ENCODE assay signal across 1 cellular context in the genomic region with DNA sequence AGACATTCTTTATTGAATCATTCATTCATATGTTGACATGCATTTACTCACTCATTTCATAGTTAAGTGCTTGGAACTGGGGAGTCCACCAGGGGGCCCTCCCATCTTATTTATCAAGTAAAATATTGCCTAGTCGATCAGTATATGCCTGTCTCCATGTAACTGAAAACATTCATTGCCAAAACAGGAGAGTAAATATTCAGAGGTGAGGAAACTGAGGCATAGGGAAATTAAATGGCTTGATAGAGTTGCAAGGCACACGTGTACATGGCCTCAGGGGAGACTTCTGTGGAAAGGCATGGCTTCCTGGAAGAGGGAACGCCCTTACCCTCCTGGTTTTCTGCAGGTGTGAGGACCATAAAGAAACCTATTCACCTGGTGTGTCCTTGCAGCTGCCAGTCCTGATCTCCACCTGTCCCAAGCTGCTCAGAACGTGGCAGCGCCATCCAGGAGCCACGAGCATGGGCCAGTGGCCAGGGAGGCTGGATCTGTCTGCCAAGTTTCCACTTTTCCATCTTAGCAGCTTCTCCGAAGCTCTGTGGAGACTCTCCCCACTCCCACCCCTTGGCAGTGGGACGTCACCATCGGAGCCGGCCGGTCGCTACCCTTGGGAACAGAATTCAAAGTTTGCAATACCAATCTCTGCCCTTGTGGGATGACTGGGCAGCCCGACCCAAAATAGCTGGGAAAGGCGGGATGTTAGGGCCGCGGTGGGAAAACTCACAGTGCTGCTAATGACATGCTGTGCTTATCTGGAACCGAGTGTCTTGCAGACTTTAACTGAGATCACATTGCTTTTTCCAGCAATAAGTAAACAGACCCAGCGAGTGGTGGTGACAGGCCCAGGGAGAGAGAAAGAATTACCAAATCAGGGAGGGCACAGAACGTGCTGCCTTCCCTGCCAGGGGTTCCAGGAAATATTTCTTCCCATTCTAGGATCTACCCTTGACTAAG.
TF ChIP-seq lines count a peak whose summit lies in the region.

No MANE protein-coding gene starts in this region.

TF ChIP-seq in H1, 55 proteins besides CTCF, POLR2A, EP300 and RAD21:
- TF ChIP-seq SRF (IDR thresholded peaks at IDR 0.05; ENCODE audit: low read depth, low read length) (no peak), BACH1 (IDR thresholded peaks at IDR 0.05; ENCODE audit: low read length) (no peak), SP1 (IDR thresholded peaks at IDR 0.05; ENCODE audit: low read depth, low read length) (no peak), KDM4A (IDR thresholded peaks at IDR 0.05; ENCODE audit: low read depth, low read length, severe bottlenecking) (no peak), SIX5 (IDR thresholded peaks at IDR 0.05; ENCODE audit: low read depth, low read length) (no peak), ASH2L (IDR thresholded peaks at IDR 0.05; ENCODE audit: low read length) (no peak), POLR2AphosphoS5 (IDR thresholded peaks at IDR 0.05; ENCODE audit: low read depth, low read length) (no peak), BRCA1 (IDR thresholded peaks at IDR 0.05; ENCODE audit: low read depth, low read length) (no peak), CTBP2 (IDR thresholded peaks at IDR 0.05; ENCODE audit: borderline replicate concordance, insufficient read depth, insufficient read length, low read length) (no peak), CBX5 (IDR thresholded peaks at IDR 0.05; ENCODE audit: low read depth, low read length) (no peak), RBBP5 (IDR thresholded peaks at IDR 0.05; ENCODE audit: borderline replicate concordance, low read depth, low read length) (no peak), KDM1A (IDR thresholded peaks at IDR 0.05; ENCODE audit: borderline replicate concordance, low read length) (no peak)
- TF ChIP-seq, protein P1, sequence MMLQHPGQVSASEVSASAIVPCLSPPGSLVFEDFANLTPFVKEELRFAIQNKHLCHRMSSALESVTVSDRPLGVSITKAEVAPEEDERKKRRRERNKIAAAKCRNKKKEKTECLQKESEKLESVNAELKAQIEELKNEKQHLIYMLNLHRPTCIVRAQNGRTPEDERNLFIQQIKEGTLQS (IDR thresholded peaks at IDR 0.05; ENCODE audit: insufficient read depth, low read depth, low read length) = no peak
- TF ChIP-seq, protein P2, sequence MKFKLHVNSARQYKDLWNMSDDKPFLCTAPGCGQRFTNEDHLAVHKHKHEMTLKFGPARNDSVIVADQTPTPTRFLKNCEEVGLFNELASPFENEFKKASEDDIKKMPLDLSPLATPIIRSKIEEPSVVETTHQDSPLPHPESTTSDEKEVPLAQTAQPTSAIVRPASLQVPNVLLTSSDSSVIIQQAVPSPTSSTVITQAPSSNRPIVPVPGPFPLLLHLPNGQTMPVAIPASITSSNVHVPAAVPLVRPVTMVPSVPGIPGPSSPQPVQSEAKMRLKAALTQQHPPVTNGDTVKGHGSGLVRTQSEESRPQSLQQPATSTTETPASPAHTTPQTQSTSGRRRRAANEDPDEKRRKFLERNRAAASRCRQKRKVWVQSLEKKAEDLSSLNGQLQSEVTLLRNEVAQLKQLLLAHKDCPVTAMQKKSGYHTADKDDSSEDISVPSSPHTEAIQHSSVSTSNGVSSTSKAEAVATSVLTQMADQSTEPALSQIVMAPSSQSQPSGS (IDR thresholded peaks at IDR 0.05; ENCODE audit: low read length) = no peak
- TF ChIP-seq, protein P3, sequence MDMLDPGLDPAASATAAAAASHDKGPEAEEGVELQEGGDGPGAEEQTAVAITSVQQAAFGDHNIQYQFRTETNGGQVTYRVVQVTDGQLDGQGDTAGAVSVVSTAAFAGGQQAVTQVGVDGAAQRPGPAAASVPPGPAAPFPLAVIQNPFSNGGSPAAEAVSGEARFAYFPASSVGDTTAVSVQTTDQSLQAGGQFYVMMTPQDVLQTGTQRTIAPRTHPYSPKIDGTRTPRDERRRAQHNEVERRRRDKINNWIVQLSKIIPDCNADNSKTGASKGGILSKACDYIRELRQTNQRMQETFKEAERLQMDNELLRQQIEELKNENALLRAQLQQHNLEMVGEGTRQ (IDR thresholded peaks at IDR 0.05; ENCODE audit: low read length) = no peak
